8 cellular contexts compared by ENCODE assay signal in genomic region chr1:39954261-39954869, GRCh38. TPM values are rescaled to one million over a fixed set of nuclear protein-coding genes. Genes with fewer than 3 reads are reported as not detected.
A peak's percentile ranks its signal among the peaks of the same experiment; 100 is the strongest.
DNase-seq lines count a peak whose midpoint lies in the region; ATAC-seq and TF ChIP-seq lines count a peak whose summit lies in the region.

No MANE protein-coding gene starts in this region.

- H3K9ac ChIP-seq in SK-N-SH = peak overlapping the region; percentile 22; the same call in 1 of the 2 replicates
- no peak overlapping the region for H3K9ac ChIP-seq in iPS-15b (ENCODE audit: low read depth, low read length)

- H3K9me3 ChIP-seq in SK-N-SH (no peaks in the 10 kb centered on the region), iPS-15b (ENCODE audit: control insufficient read depth, insufficient read depth, low read length) (no peaks in the 10 kb centered on the region)

- peak overlapping the region; percentile 94 for H2AFZ ChIP-seq in SK-N-SH (ENCODE audit: low read depth)

- H3K36me3 ChIP-seq in SK-N-SH (replicated peaks in 1 of 2; ENCODE audit: control insufficient read depth in 1 of 2, insufficient read depth in 2 of 2, low read length in 1 of 2) (no peaks in the 10 kb centered on the region), iPS-15b (ENCODE audit: control insufficient read depth, insufficient read depth, low read length) (peaks cover 8% of the 10 kb centered on the region)

- H3K9me3 Mint-ChIP-seq in activated CD4-positive, alpha-beta memory T cell treated with anti-CD3 and anti-CD28 coated beads, Interleukin-2, amount 10 ng/mL, durations not matched to agents 7 days and 5 days = no peaks in the 10 kb centered on the region

- H3K36me3 Mint-ChIP-seq in activated CD4-positive, alpha-beta memory T cell treated with anti-CD3 and anti-CD28 coated beads, Interleukin-2, amount 10 ng/mL, durations not matched to agents 7 days and 5 days (ENCODE audit: low read depth) = no peaks in the 10 kb centered on the region

- peaks cover 21% of the 10 kb centered on the region for H3K4me1 Mint-ChIP-seq in activated CD4-positive, alpha-beta memory T cell treated with anti-CD3 and anti-CD28 coated beads, Interleukin-2, amount 10 ng/mL, durations not matched to agents 7 days and 5 days

- H3K4me3 Mint-ChIP-seq in activated CD4-positive, alpha-beta memory T cell treated with anti-CD3 and anti-CD28 coated beads, Interleukin-2, amount 10 ng/mL, durations not matched to agents 7 days and 5 days = peak overlapping the region; percentile 84

- H3K27ac Mint-ChIP-seq in activated CD4-positive, alpha-beta memory T cell treated with anti-CD3 and anti-CD28 coated beads, Interleukin-2, amount 10 ng/mL, durations not matched to agents 7 days and 5 days = no peak overlapping the region

- H3K4me1 ChIP-seq in SK-N-SH (ENCODE audit: control insufficient read depth in 1 of 2, insufficient read depth in 2 of 2, low read depth in 1 of 2, low read length in 1 of 2) = peaks cover 0 to 23% of the 10 kb centered on the region in 2 experiments; a peak in 1 of 4 replicates
- H3K4me1 ChIP-seq in iPS-15b (ENCODE audit: control insufficient read depth, insufficient read depth, low read length) = peaks cover 4% of the 10 kb centered on the region

- no peak for TF ChIP-seq CTCF in SK-N-SH (IDR thresholded peaks at IDR 0.05)
- TF ChIP-seq CTCF in GM10248 (IDR thresholded peaks at IDR 0.05; ENCODE audit: control extremely low read depth, extremely low read depth, low read depth, missing control alignments) = no peak

- peaks cover 8% of the 10 kb centered on the region; the same call in 1 of the 2 replicates for H3K79me2 ChIP-seq in SK-N-SH (ENCODE audit: insufficient read depth)

- H3K27ac ChIP-seq in SK-N-SH (ENCODE audit: low read depth in 2 of 2, low read length in 1 of 2) = no peak overlapping the region
- peak overlapping the region; percentile 47 for H3K27ac ChIP-seq in substantia nigra (ENCODE audit: low read depth, low read length, poor library complexity, severe bottlenecking)

- H3K4me2 ChIP-seq in SK-N-SH = peak overlapping the region; percentile 99

- H3K4me3 ChIP-seq in SK-N-SH (ENCODE audit: low read depth in 2 of 2, low read length in 1 of 2) (peak overlapping the region in 1 of 2 experiments; percentile 66; a peak in 2 of 4 replicates), iPS-15b (ENCODE audit: low read depth, low read length) (peak overlapping the region; percentile 33)

- POLR2A ChIA-PET in SK-N-SH (lab: Yijun Ruan, JAX) = interaction anchor here (0.8 to 1.3 kb wide), 2 partner anchors 29 to 378 kb away, joined by 3 read pairs; no protein-coding TSS in a partner anchor
- POLR2A ChIA-PET in activated CD4-positive, alpha-beta memory T cell treated with anti-CD3 and anti-CD28 coated beads, Interleukin-2, amount 10 ng/mL, durations not matched to agents 7 days and 5 days (lab: Charles Lee) = interaction anchor here (0.9 to 2.1 kb wide), 4 partner anchors 10 to 85 kb away, joined by 3 to 8 read pairs (median 3); partner anchors contain the start of gene CAP1
- POLR2A ChIA-PET in GM10248 (lab: Yijun Ruan, JAX) = no interaction called here

- TF ChIP-seq RAD21 in SK-N-SH (IDR thresholded peaks at IDR 0.05; ENCODE audit: low read length) = no peak

- DNase-seq in SK-N-SH (no peak), substantia nigra (lab: John Stamatoyannopoulos, UW) (peak in 4 of 49 donors; percentile 8 to 57 (median 30)), GM10248 (ENCODE audit: extremely low spot score) (no peak), NCI-H2029 (lab: John Stamatoyannopoulos, UW) (no peak)
- no peak for DNase-seq in activated CD4-positive, alpha-beta memory T cell treated with anti-CD3 and anti-CD28 coated beads, Interleukin-2, amount 10 ng/mL, durations not matched to agents 7 days and 5 days

- peaks cover 4% of the 10 kb centered on the region for H3K27me3 Mint-ChIP-seq in activated CD4-positive, alpha-beta memory T cell treated with anti-CD3 and anti-CD28 coated beads, Interleukin-2, amount 10 ng/mL, durations not matched to agents 7 days and 5 days

- no peaks in the 10 kb centered on the region for H3K27me3 ChIP-seq in SK-N-SH (ENCODE audit: insufficient read depth)
- peaks cover 34% of the 10 kb centered on the region for H3K27me3 ChIP-seq in iPS-15b (ENCODE audit: control insufficient read depth, insufficient read depth, low read length)

- ATAC-seq in SK-N-SH treated with all-trans-retinoic acid at 6 μM for 48 hours (no peak), HG03565 (IDR thresholded peaks at IDR 0.05; ENCODE audit: unreplicated experiment) (no peak)

- TF ChIP-seq EP300 in SK-N-SH (IDR thresholded peaks at IDR 0.05; ENCODE audit: borderline replicate concordance in 1 of 2, low read depth in 1 of 2, low read length in 1 of 2) = no peak

- CTCF ChIA-PET in SK-N-SH (lab: Yijun Ruan, JAX) (interaction anchor here (1.6 to 6.0 kb wide), 2 partner anchors 19 to 35 kb away, joined by 10 to 37 read pairs; no protein-coding TSS in a partner anchor), GM10248 (lab: Yijun Ruan, JAX) (interaction anchor here (0.9 to 13.9 kb wide), 5 partner anchors 18 to 109 kb away, joined by 3 to 113 read pairs (median 5); no protein-coding TSS in a partner anchor)
- CTCF ChIA-PET in activated CD4-positive, alpha-beta memory T cell treated with anti-CD3 and anti-CD28 coated beads, Interleukin-2, amount 10 ng/mL, durations not matched to agents 7 days and 5 days (lab: Charles Lee) = interaction anchor here (1.6 kb wide), 1 partner anchor 35 kb away, joined by 4 read pairs; no protein-coding TSS in a partner anchor

- no peaks in the 10 kb centered on the region for H3F3A ChIP-seq in SK-N-SH (replicated peaks; ENCODE audit: insufficient read depth)

- no peaks in the 10 kb centered on the region for H4K20me1 ChIP-seq in SK-N-SH (ENCODE audit: insufficient read depth)

- 74% methylated on average over 14 of the region's 18 CpGs for WGBS in SK-N-SH (ENCODE audit: low lambda C conversion rate)

- no peaks in the 10 kb centered on the region for H3K9me2 ChIP-seq in SK-N-SH

TF ChIP-seq in SK-N-SH, 30 proteins besides CTCF, POLR2A, EP300 and RAD21 (continues in another document):
- TF ChIP-seq IRF3 (IDR thresholded peaks at IDR 0.05; ENCODE audit: low read depth, low read length) = no peak
- no peak for TF ChIP-seq USF1 (IDR thresholded peaks at IDR 0.05; ENCODE audit: borderline replicate concordance, low read depth)
- TF ChIP-seq GATA2 (CRISPR knock-in tag; IDR thresholded peaks at IDR 0.05) = no peak
- TF ChIP-seq POLR2AphosphoS5 (IDR thresholded peaks at IDR 0.05; ENCODE audit: low read depth, low read length) = no peak
- TF ChIP-seq CHD2 (IDR thresholded peaks at IDR 0.05; ENCODE audit: low read length, partially characterized antibody) = no peak
- no peak for TF ChIP-seq SIN3A (IDR thresholded peaks at IDR 0.05; ENCODE audit: borderline replicate concordance, low read depth, low read length)

TF ChIP-seq in SK-N-SH treated with all-trans-retinoic acid at 6 μM for 48 hours, 23 proteins besides CTCF, POLR2A, EP300 and RAD21 (continues in another document):
- TF ChIP-seq TOX (CRISPR knock-in tag; IDR thresholded peaks at IDR 0.05; ENCODE audit: borderline replicate concordance) (no peak), TCF4 (CRISPR knock-in tag; IDR thresholded peaks at IDR 0.05; ENCODE audit: borderline replicate concordance) (no peak), ARNTL (CRISPR knock-in tag; IDR thresholded peaks at IDR 0.05; ENCODE audit: borderline replicate concordance, low read depth) (no peak), ZC3H10 (CRISPR knock-in tag; IDR thresholded peaks at IDR 0.05) (no peak), CREB5 (CRISPR knock-in tag; IDR thresholded peaks at IDR 0.05; ENCODE audit: low read depth) (no peak), CSDC2 (CRISPR knock-in tag; IDR thresholded peaks at IDR 0.05) (no peak), ZFP3 (CRISPR knock-in tag; IDR thresholded peaks at IDR 0.05) (no peak), ISL1 (CRISPR knock-in tag; IDR thresholded peaks at IDR 0.05) (no peak), PATZ1 (CRISPR knock-in tag; IDR thresholded peaks at IDR 0.05; ENCODE audit: borderline replicate concordance) (no peak), SNAI2 (CRISPR knock-in tag; IDR thresholded peaks at IDR 0.05) (no peak)

RNA-seq across cellular contexts. Expression of gene MFSD2A, which starts 0.6 kb away (rescaled TPM):
- polyA plus RNA-seq in SK-N-SH (2012; rRNA removed) = 4.1 and 6.3 TPM in 2 replicates
- polyA plus RNA-seq in SK-N-SH (2012; cell fraction: cytosol; rRNA removed) = 3.8 and 5.1 TPM in 2 replicates
- 13.6 and 17.5 TPM in 2 replicates for polyA plus RNA-seq in SK-N-SH (2012; cell fraction: nucleus; rRNA removed)
- total RNA-seq in activated CD4-positive, alpha-beta memory T cell treated with anti-CD3 and anti-CD28 coated beads, Interleukin-2, amount 10 ng/mL, durations not matched to agents 7 days and 5 days = 1 to 10 TPM; 2.4 to 2.5 TPM

RNA-seq across cellular contexts. Expression of gene MYCL, which starts 52.6 kb away (rescaled TPM):
- 0.48 and 0.57 TPM in 2 replicates for polyA plus RNA-seq in SK-N-SH (2012; rRNA removed)
- polyA plus RNA-seq in SK-N-SH (2012; cell fraction: cytosol; rRNA removed) = 0.42 and 0.46 TPM in 2 replicates
- polyA plus RNA-seq in SK-N-SH (2012; cell fraction: nucleus; rRNA removed) = 0.45 and 0.67 TPM in 2 replicates
- total RNA-seq in activated CD4-positive, alpha-beta memory T cell treated with anti-CD3 and anti-CD28 coated beads, Interleukin-2, amount 10 ng/mL, durations not matched to agents 7 days and 5 days = under 1 TPM; 0.10 to 0.18 TPM
